In the genomic region with DNA sequence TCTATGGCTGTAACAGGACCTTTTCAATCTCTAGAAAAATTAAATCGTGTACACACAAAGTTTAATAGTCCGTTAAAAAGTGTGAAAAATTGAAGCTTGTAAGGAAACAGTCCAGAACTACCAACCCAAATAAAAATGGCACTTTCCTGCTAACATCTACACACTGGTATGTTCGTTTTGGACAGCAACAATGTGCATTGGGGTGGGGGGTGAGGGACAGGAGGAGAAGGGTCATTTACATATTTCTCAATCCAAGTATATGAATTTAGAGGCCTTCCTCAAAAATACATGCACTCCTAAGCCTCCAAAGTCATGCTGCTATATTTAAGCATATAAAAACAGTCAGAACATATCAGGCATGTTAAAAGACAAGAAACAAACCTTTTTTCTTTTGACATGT, we compare ENCODE assay signal across 8 cellular contexts. TPM values are rescaled to one million over a fixed set of nuclear protein-coding genes. Genes with fewer than 3 reads are reported as not detected.
DNase-seq lines count a peak whose midpoint lies in the region; ATAC-seq and TF ChIP-seq lines count a peak whose summit lies in the region.

No MANE protein-coding gene starts in this region.

- no peaks in the 10 kb centered on the region for H3K27me3 Mint-ChIP-seq in CD8-positive, alpha-beta T cell (ENCODE audit: low read depth)
- no peaks in the 10 kb centered on the region for H3K27me3 Mint-ChIP-seq in neural crest cell (ENCODE audit: low read depth)

- peaks cover 58% of the 10 kb centered on the region for H3K36me3 Mint-ChIP-seq in CD8-positive, alpha-beta T cell
- H3K36me3 Mint-ChIP-seq in neural crest cell (ENCODE audit: low read depth): peaks cover under 1% of the 10 kb centered on the region

- H3K36me3 ChIP-seq in CD8-positive, alpha-beta T cell (ENCODE audit: insufficient read depth, low read length): peaks cover 17% of the 10 kb centered on the region
- H3K36me3 ChIP-seq in NT2/D1 (ENCODE audit: insufficient read depth, insufficient read length, low read length): peaks cover 65% of the 10 kb centered on the region
- peaks cover 18% of the 10 kb centered on the region for H3K36me3 ChIP-seq in effector memory CD4-positive, alpha-beta T cell (ENCODE audit: control insufficient read depth, insufficient read depth, low read length)

- H3K4me3 Mint-ChIP-seq in CD8-positive, alpha-beta T cell: peak overlapping the region; percentile 98
- H3K4me3 Mint-ChIP-seq in neural crest cell: peak overlapping the region; percentile 98

- H3K9me3 ChIP-seq in CD8-positive, alpha-beta T cell (ENCODE audit: low read length): no peaks in the 10 kb centered on the region
- H3K9me3 ChIP-seq in NT2/D1 (ENCODE audit: insufficient read depth, low read length): no peaks in the 10 kb centered on the region
- H3K9me3 ChIP-seq in effector memory CD4-positive, alpha-beta T cell (ENCODE audit: control insufficient read depth, low read length): no peaks in the 10 kb centered on the region

- TF ChIP-seq CTCF in CD8-positive, alpha-beta T cell (IDR thresholded peaks at IDR 0.05): no peak
- TF ChIP-seq CTCF in neural crest cell (conservative IDR thresholded peaks at IDR 0.05): no peak

- H3K4me3 ChIP-seq in CD8-positive, alpha-beta T cell (ENCODE audit: low read depth, low read length): peak overlapping the region; percentile 94
- peak overlapping the region; percentile 98 for H3K4me3 ChIP-seq in NT2/D1 (ENCODE audit: insufficient read length, low read depth)
- peak overlapping the region; percentile 93 for H3K4me3 ChIP-seq in effector memory CD4-positive, alpha-beta T cell (ENCODE audit: insufficient read depth, low read depth, low read length, poor library complexity, severe bottlenecking)

- POLR2A ChIA-PET in CD8-positive, alpha-beta T cell (lab: Charles Lee): no interaction called here

- intact Hi-C loops in CD8-positive, alpha-beta T cell (cut with DNase I, micrococcal nuclease): loop anchor here in 1 of 2 experiments (5.0 kb wide), 1 partner anchor 612 kb away; a partner anchor contains a TSS

- H3K4me1 ChIP-seq in CD8-positive, alpha-beta T cell (ENCODE audit: insufficient read depth, low read length): peaks cover 21% of the 10 kb centered on the region
- no peaks in the 10 kb centered on the region for H3K4me1 ChIP-seq in NT2/D1 (ENCODE audit: insufficient read depth, insufficient read length)
- no peaks in the 10 kb centered on the region for H3K4me1 ChIP-seq in effector memory CD4-positive, alpha-beta T cell (ENCODE audit: control insufficient read depth, insufficient read depth, low read length, poor library complexity, severe bottlenecking)

- peak overlapping the region; percentile 99 for H3K27ac ChIP-seq in CD8-positive, alpha-beta T cell (ENCODE audit: low read depth, low read length)
- H3K27ac ChIP-seq in effector memory CD4-positive, alpha-beta T cell (ENCODE audit: insufficient read depth, low read length, poor library complexity, severe bottlenecking): peak overlapping the region; percentile 100

- peak overlapping the region; percentile 100 for H3K9ac ChIP-seq in NT2/D1 (ENCODE audit: insufficient read length, low read depth)

- ATAC-seq in CD8-positive, alpha-beta T cell: no peak
- ATAC-seq in GM18909 (IDR thresholded peaks at IDR 0.05; ENCODE audit: poor library complexity, unreplicated experiment): no peak

- no peaks in the 10 kb centered on the region for H3K27me3 ChIP-seq in CD8-positive, alpha-beta T cell (ENCODE audit: insufficient read depth, low read length)
- H3K27me3 ChIP-seq in NT2/D1 (ENCODE audit: insufficient read depth, insufficient read length): no peaks in the 10 kb centered on the region
- no peaks in the 10 kb centered on the region for H3K27me3 ChIP-seq in effector memory CD4-positive, alpha-beta T cell (replicated peaks; ENCODE audit: control insufficient read depth, insufficient read depth, low read length, poor library complexity, severe bottlenecking)

- H3K27ac Mint-ChIP-seq in CD8-positive, alpha-beta T cell: peak overlapping the region; percentile 99
- H3K27ac Mint-ChIP-seq in neural crest cell (ENCODE audit: unreplicated experiment): peak overlapping the region; percentile 43

- no peak for DNase-seq in CD8-positive, alpha-beta T cell
- no peak for DNase-seq in NT2/D1 (ENCODE audit: low read depth, low spot score)
- no peak for DNase-seq in effector memory CD4-positive, alpha-beta T cell
- DNase-seq in neural crest cell (ENCODE audit: low read depth, low spot score): no peak
- DNase-seq in NCI-H345 treated with DMSO at 0.1 percent for 48 hours (lab: John Stamatoyannopoulos, UW; ENCODE audit: unreplicated experiment): no peak
- DNase-seq in C1 segment of cervical spinal cord (lab: John Stamatoyannopoulos, UW): no peak
- no peak for DNase-seq in SW 1271 (lab: John Stamatoyannopoulos, UW)

- H3K4me1 Mint-ChIP-seq in CD8-positive, alpha-beta T cell (ENCODE audit: low read depth): peaks cover 32% of the 10 kb centered on the region
- peaks cover 49% of the 10 kb centered on the region for H3K4me1 Mint-ChIP-seq in neural crest cell

- no peaks in the 10 kb centered on the region for H3K9me3 Mint-ChIP-seq in CD8-positive, alpha-beta T cell
- H3K9me3 Mint-ChIP-seq in neural crest cell: no peaks in the 10 kb centered on the region

- CTCF ChIA-PET in CD8-positive, alpha-beta T cell (lab: Charles Lee): interaction anchor here (1.3 to 4.9 kb wide), 3 partner anchors 11 to 94 kb away, joined by 4 to 62 read pairs (median 4); no protein-coding TSS in a partner anchor

RNA-seq across cellular contexts. Expression of a gene that starts 2.5 kb away (rescaled TPM):
- 100 to 1,000 TPM; 144 to 146 TPM for total RNA-seq in CD8-positive, alpha-beta T cell
- total RNA-seq in neural crest cell: 45.8 and 46.6 TPM in 2 replicates

RNA-seq across cellular contexts. Expression of a gene that starts 49.4 kb away (rescaled TPM):
- total RNA-seq in CD8-positive, alpha-beta T cell: under 1 TPM; 0.11 to 0.14 TPM
- 4.0 and 4.5 TPM in 2 replicates for total RNA-seq in neural crest cell
